Comparison of ENCODE assay signal across 8 cellular contexts in genomic region chr19:34999498-35000337, GRCh38. TPM values are rescaled to one million over a fixed set of nuclear protein-coding genes. Genes with fewer than 3 reads are reported as not detected.
DNase-seq lines count a peak whose midpoint lies in the region; ATAC-seq, FAIRE-seq and TF ChIP-seq lines count a peak whose summit lies in the region.

Gene GRAMD1A (plus strand): TSS chr19:35000323. CDS start chr19:35000479, 156 bp downstream.

- peak; percentile 62 for ATAC-seq in HG03280 (IDR thresholded peaks at IDR 0.05; ENCODE audit: unreplicated experiment)

- peak; percentile 75 for FAIRE-seq in GM18507 (lab: Jason Lieb, UNC)

- peak within 1 kb of the TSS; percentile 88 for H3K4me3 Mint-ChIP-seq in activated CD4-positive, alpha-beta memory T cell treated with anti-CD3 and anti-CD28 coated beads, Interleukin-2, amount 10 ng/mL, durations not matched to agents 7 days and 5 days

- peaks cover 67% of the 10 kb centered on the region for H3K4me1 Mint-ChIP-seq in activated CD4-positive, alpha-beta memory T cell treated with anti-CD3 and anti-CD28 coated beads, Interleukin-2, amount 10 ng/mL, durations not matched to agents 7 days and 5 days

- H3K27ac Mint-ChIP-seq in activated CD4-positive, alpha-beta memory T cell treated with anti-CD3 and anti-CD28 coated beads, Interleukin-2, amount 10 ng/mL, durations not matched to agents 7 days and 5 days: peak within 1 kb of the TSS; percentile 93

- CTCF ChIA-PET in activated CD4-positive, alpha-beta memory T cell treated with anti-CD3 and anti-CD28 coated beads, Interleukin-2, amount 10 ng/mL, durations not matched to agents 7 days and 5 days (lab: Charles Lee): interaction anchor here (0.5 to 2.3 kb wide), 2 partner anchors 28 to 1827 kb away, joined by 3 to 12 read pairs; no protein-coding TSS in a partner anchor

- TF ChIP-seq CTCF in 22Rv1 (IDR thresholded peaks at IDR 0.05): no peak

- no peaks in the 10 kb centered on the region for H3K9me3 Mint-ChIP-seq in activated CD4-positive, alpha-beta memory T cell treated with anti-CD3 and anti-CD28 coated beads, Interleukin-2, amount 10 ng/mL, durations not matched to agents 7 days and 5 days

- POLR2A ChIA-PET in activated CD4-positive, alpha-beta memory T cell treated with anti-CD3 and anti-CD28 coated beads, Interleukin-2, amount 10 ng/mL, durations not matched to agents 7 days and 5 days (lab: Charles Lee): interaction anchor here (0.6 to 4.5 kb wide), 6 partner anchors 14 to 779 kb away, joined by 3 to 53 read pairs (median 7); partner anchors contain the start of genes ZNF181 and ZNF792

- DNase-seq in GM18507 (ENCODE audit: extremely low spot score, insufficient read length, low read depth) (peak; percentile 88), NCI-H748 (lab: John Stamatoyannopoulos, UW; ENCODE audit: unreplicated experiment) (peak; percentile 91), lung microvascular endothelial cell (ENCODE audit: low read depth in 2 of 2) (peak; percentile 73 to 87)
- DNase-seq in activated CD4-positive, alpha-beta memory T cell treated with anti-CD3 and anti-CD28 coated beads, Interleukin-2, amount 10 ng/mL, durations not matched to agents 7 days and 5 days: peak; percentile 83
- peak; percentile 57 for DNase-seq in effector CD4-positive, alpha-beta T cell
- peak; percentile 50 to 62 (median 60) for DNase-seq in stimulated activated CD4-positive, alpha-beta T cell treated with anti-CD3 and anti-CD28 coated beads, TNF-alpha, amount 100 ng/mL, for 4 hours (ENCODE audit: low read depth in 3 of 3)

- peak within 1 kb of the TSS; percentile 48 for H3K27ac ChIP-seq in 22Rv1

- peaks cover 23% of the 10 kb centered on the region for H3K36me3 Mint-ChIP-seq in activated CD4-positive, alpha-beta memory T cell treated with anti-CD3 and anti-CD28 coated beads, Interleukin-2, amount 10 ng/mL, durations not matched to agents 7 days and 5 days (ENCODE audit: low read depth)

- no peaks in the 10 kb centered on the region for H3K27me3 Mint-ChIP-seq in activated CD4-positive, alpha-beta memory T cell treated with anti-CD3 and anti-CD28 coated beads, Interleukin-2, amount 10 ng/mL, durations not matched to agents 7 days and 5 days

RNA-seq across cellular contexts. Expression of gene GRAMD1A, which starts in this region (rescaled TPM):
- 100 to 1,000 TPM in 1 of 2 experiments, 10 to 100 TPM in 1; 98.2 to 106 TPM for total RNA-seq in activated CD4-positive, alpha-beta memory T cell treated with anti-CD3 and anti-CD28 coated beads, Interleukin-2, amount 10 ng/mL, durations not matched to agents 7 days and 5 days
- 24.6 and 32.9 TPM in 2 replicates for total RNA-seq in lung microvascular endothelial cell

Comparison
In these comparisons a context has a peak if more than half of its experiments do, and no peak if none do; other contexts are left out.
1. Peak in every context shown above with its lines: DNase-seq, ATAC-seq and H3K27ac ChIP-seq.